8 cellular contexts compared by ENCODE assay signal in genomic region chr5:80346055-80346454, GRCh38. TPM values are rescaled to one million over a fixed set of nuclear protein-coding genes. Genes with fewer than 3 reads are reported as not detected.
DNase-seq lines count a peak whose midpoint lies in the region; ATAC-seq and TF ChIP-seq lines count a peak whose summit lies in the region.

No MANE protein-coding gene starts in this region.

- CTCF ChIA-PET in activated B cell treated with CpG ODN at 0.5 μM for 24 hours (lab: Charles Lee), result interaction anchor here (0.7 to 1.7 kb wide), 7 partner anchors 10 to 326 kb away, joined by 3 to 13 read pairs (median 4); partner anchors contain the start of gene ZFYVE16

- POLR2A ChIA-PET in activated B cell treated with CpG ODN at 0.5 μM for 24 hours (lab: Charles Lee), result interaction anchor here (0.6 kb wide), 1 partner anchor 850 kb away, joined by 3 read pairs; no protein-coding TSS in a partner anchor

- TF ChIP-seq POLR2A in GM18505 (IDR thresholded peaks at IDR 0.05; ENCODE audit: borderline replicate concordance, extremely low read depth, insufficient read depth, insufficient read length), result no peak

- DNase-seq in NCI-H510A treated with DMSO at 0.1 percent for 48 hours (lab: John Stamatoyannopoulos, UW), result peak; percentile 15
- no peak for DNase-seq in NCI-H510A (lab: John Stamatoyannopoulos, UW)
- peak; percentile 21 for DNase-seq in LNCaP clone FGC (ENCODE audit: low read depth)
- DNase-seq in activated B cell treated with CpG ODN at 0.5 μM for 24 hours, result no peak
- DNase-seq in fibroblast of the aortic adventitia (ENCODE audit: low read depth), result no peak
- DNase-seq in stimulated activated CD4-positive, alpha-beta T cell treated with anti-CD3 and anti-CD28 coated beads, Interleukin-1b, Interleukin-23, amount 100 ng/mL, for 4 hours (ENCODE audit: low read depth in 2 of 2), result peak; percentile 9 to 15

- no peaks in the 10 kb centered on the region for H3K36me3 Mint-ChIP-seq in activated B cell treated with CpG ODN at 0.5 μM for 24 hours (ENCODE audit: low read depth)

- H3K27ac Mint-ChIP-seq in activated B cell treated with CpG ODN at 0.5 μM for 24 hours, result no peak overlapping the region

- H3K9me3 Mint-ChIP-seq in activated B cell treated with CpG ODN at 0.5 μM for 24 hours, result no peaks in the 10 kb centered on the region

- H3K4me3 ChIP-seq in LNCaP clone FGC (ENCODE audit: low read depth, low read length), result no peak overlapping the region
- H3K4me3 ChIP-seq in fibroblast of the aortic adventitia (ENCODE audit: low read depth, low read length), result no peak overlapping the region

- no peaks in the 10 kb centered on the region for H3K4me1 Mint-ChIP-seq in activated B cell treated with CpG ODN at 0.5 μM for 24 hours

- H3K27me3 Mint-ChIP-seq in activated B cell treated with CpG ODN at 0.5 μM for 24 hours, result no peaks in the 10 kb centered on the region

- peak; percentile 40 for TF ChIP-seq CTCF in LNCaP clone FGC (IDR thresholded peaks at IDR 0.05; ENCODE audit: control insufficient read depth, extremely low read depth, insufficient read depth)
- TF ChIP-seq CTCF in activated B cell treated with CpG ODN at 0.5 μM for 24 hours (IDR thresholded peaks at IDR 0.05), result no peak
- peak; percentile 10 for TF ChIP-seq CTCF in fibroblast of the aortic adventitia (IDR thresholded peaks at IDR 0.05; ENCODE audit: insufficient read depth, low read length)

- intact Hi-C loops in activated B cell treated with CpG ODN at 0.5 μM for 24 hours (cut with micrococcal nuclease), result loop anchor here (1.0 kb wide), 2 partner anchors 61 to 326 kb away; no protein-coding TSS in a partner anchor

- H3K4me3 Mint-ChIP-seq in activated B cell treated with CpG ODN at 0.5 μM for 24 hours, result no peak overlapping the region

- peak; percentile 57 for ATAC-seq in activated B cell treated with CpG ODN at 0.5 μM for 24 hours (ENCODE audit: low read depth)
- ATAC-seq in GM18505 (IDR thresholded peaks at IDR 0.05; ENCODE audit: unreplicated experiment), result no peak
- ATAC-seq in HG03108 (IDR thresholded peaks at IDR 0.05; ENCODE audit: unreplicated experiment), result no peak

RNA-seq across cellular contexts. Expression of gene SPZ1, which starts 26.3 kb away (rescaled TPM):
- total RNA-seq in activated B cell treated with CpG ODN at 0.5 μM for 24 hours (not detected in 2 replicates), fibroblast of the aortic adventitia (ENCODE audit: low replicate concordance) (not detected in 2 replicates)

Comparison
In these comparisons a context has a peak if more than half of its experiments do, and no peak if none do; other contexts are left out.
1. DNase-seq: peak in NCI-H510A treated with DMSO at 0.1 percent for 48 hours (single experiment), LNCaP clone FGC (single experiment) and stimulated activated CD4-positive, alpha-beta T cell treated with anti-CD3 and anti-CD28 coated beads, Interleukin-1b, Interleukin-23, amount 100 ng/mL, for 4 hours (2 of 2); none in NCI-H510A (single experiment), activated B cell treated with CpG ODN at 0.5 μM for 24 hours (single experiment) and fibroblast of the aortic adventitia (single experiment).